18 cellular contexts compared by ENCODE assay signal in the genomic region with DNA sequence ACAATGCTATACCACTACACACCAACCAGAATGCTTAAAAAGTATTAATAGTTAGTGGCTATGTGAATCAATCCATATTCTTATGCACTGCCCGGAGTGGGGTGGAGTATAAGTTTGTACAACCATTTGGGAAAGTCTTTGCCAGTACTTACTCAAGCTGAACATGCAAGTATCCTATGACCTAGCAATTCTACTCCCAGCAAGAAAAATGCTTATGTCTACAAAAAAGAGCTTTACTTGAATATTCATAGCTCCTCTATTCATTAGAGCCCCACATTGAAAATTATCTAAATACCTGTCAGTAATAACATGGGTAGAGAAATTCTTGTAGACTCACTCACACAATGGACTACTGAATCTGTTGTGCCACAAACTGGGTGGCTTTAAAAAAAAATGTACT. TPM values are rescaled to one million over a fixed set of nuclear protein-coding genes. Genes with fewer than 3 reads are reported as not detected.
DNase-seq lines count a peak whose midpoint lies in the region; FAIRE-seq and TF ChIP-seq lines count a peak whose summit lies in the region.
"Had no signal": no experiment of that assay in that cellular context is flagged by ENCODE, and none has a peak within 500 bp of the region (broad histone marks: within the 10 kb centered on the region; RNA-seq: fewer than 3 reads in every experiment).

No MANE protein-coding gene starts in this region.

- H3K36me3 ChIP-seq in astrocyte (ENCODE audit: insufficient read depth, low read length), result no peaks in the 10 kb centered on the region
- H3K36me3 ChIP-seq: SJSA1 had no signal

- H3K27ac Mint-ChIP-seq in astrocyte (ENCODE audit: unreplicated experiment) (peak overlapping the region; percentile 88), CD14-positive monocyte (peak overlapping the region in 1 of 7 donors; percentile 3)

- no peak overlapping the region for H3K4me3 Mint-ChIP-seq in astrocyte (ENCODE audit: unreplicated experiment)
- H3K4me3 Mint-ChIP-seq in CD14-positive monocyte, result no peak overlapping the region

- FAIRE-seq in astrocyte (lab: Jason Lieb, UNC), result no peak
- no peak for FAIRE-seq in HTR-8/SVneo (lab: Jason Lieb, UNC)
- FAIRE-seq: GM12891 had no signal

- DNase-seq in ACHN (peak; percentile 49), astrocyte (ENCODE audit: low read depth) (no peak), kidney tubule cell (ENCODE audit: low spot score) (peak; percentile 74), renal cortical epithelial cell (ENCODE audit: low read depth) (peak; percentile 85), CD14-positive monocyte (ENCODE audit: low spot score) (no peak), HTR-8/SVneo (ENCODE audit: insufficient read length, low spot score) (no peak), NCI-H2196 treated with DMSO at 0.1 percent for 48 hours (lab: John Stamatoyannopoulos, UW; ENCODE audit: unreplicated experiment) (no peak)
- DNase-seq: 8988T, DMS79 treated with DMSO at 0.1 percent for 48 hours, H7, KG1, NCI-H1105 treated with DMSO at 0.1 percent for 48 hours, NCI-H2029 treated with DMSO at 0.1 percent for 48 hours, NCI-H2171, NCI-H524 treated with DMSO at 0.1 percent for 48 hours, NCI-H82 had no signal

- no peaks in the 10 kb centered on the region for H3K79me2 ChIP-seq in astrocyte (ENCODE audit: insufficient read depth, low read length)

- no peak overlapping the region for H3K9ac ChIP-seq in astrocyte (ENCODE audit: low read length)

- TF ChIP-seq CTCF in astrocyte (IDR thresholded peaks at IDR 0.05; ENCODE audit: insufficient read depth, low read depth, low read length) (no peak), CD14-positive monocyte (IDR thresholded peaks at IDR 0.05) (no peak)

- H3K4me3 ChIP-seq in astrocyte (ENCODE audit: insufficient read depth, low read depth, low read length), result no peak overlapping the region
- H3K4me3 ChIP-seq: SJSA1 had no signal

- no peaks in the 10 kb centered on the region for H3K27me3 ChIP-seq in astrocyte (ENCODE audit: insufficient read depth, low read length)
- H3K27me3 ChIP-seq: SJSA1 had no signal

- H3K4me2 ChIP-seq in astrocyte (ENCODE audit: low read length), result no peak overlapping the region

- no peaks in the 10 kb centered on the region for H4K20me1 ChIP-seq in astrocyte (ENCODE audit: insufficient read depth, low read length)

- no peak overlapping the region for H3K27ac ChIP-seq in astrocyte (ENCODE audit: low read depth, low read length)
- H3K27ac ChIP-seq: SJSA1 had no signal

- H3K27me3 Mint-ChIP-seq in astrocyte (ENCODE audit: low read depth, unreplicated experiment) (no peaks in the 10 kb centered on the region), CD14-positive monocyte (ENCODE audit: low read depth in 3 of 3) (no peaks in the 10 kb centered on the region)

- intact Hi-C loops in CD14-positive monocyte (cut with micrococcal nuclease), result no loop called here

- no peak overlapping the region for H2AFZ ChIP-seq in astrocyte (ENCODE audit: low read depth, low read length)

- peaks cover 8% of the 10 kb centered on the region for H3K4me1 ChIP-seq in astrocyte (ENCODE audit: insufficient read depth, low read length)

- H3K9me3 ChIP-seq in astrocyte (ENCODE audit: insufficient read depth, low read depth, low read length), result no peaks in the 10 kb centered on the region
- H3K9me3 ChIP-seq: SJSA1 had no signal

- peaks cover 15% of the 10 kb centered on the region for H3K4me1 Mint-ChIP-seq in astrocyte (ENCODE audit: low read depth, unreplicated experiment)
- H3K4me1 Mint-ChIP-seq in CD14-positive monocyte, result peaks cover 19% of the 10 kb centered on the region

- H3K36me3 Mint-ChIP-seq in astrocyte (ENCODE audit: low read depth, unreplicated experiment), result peaks cover 13% of the 10 kb centered on the region
- peaks cover 0 to 6% of the 10 kb centered on the region in 2 donors for H3K36me3 Mint-ChIP-seq in CD14-positive monocyte

- in situ Hi-C loops in ACHN (cut with HindIII; ENCODE audit: low pct_ligation_motif_present, low pct_unique_long_range_greater_than_20kb, low sequenced_read_pairs), result no loop called here

- H3K9me3 Mint-ChIP-seq in astrocyte (ENCODE audit: unreplicated experiment), result peaks cover 2% of the 10 kb centered on the region
- peaks cover 20 to 44% (median 35%) of the 10 kb centered on the region in 7 donors for H3K9me3 Mint-ChIP-seq in CD14-positive monocyte

RNA-seq across cellular contexts. Expression of a gene that starts 21.4 kb away (rescaled TPM):
- total RNA-seq in astrocyte (36.7 and 37.0 TPM in 2 replicates), renal cortical epithelial cell (37.0 and 39.4 TPM in 2 replicates)
- 10 to 100 TPM; 38.4 to 39.0 TPM for polyA plus RNA-seq in CD14-positive monocyte

Comparison
In these comparisons a context has a peak if more than half of its experiments do, and no peak if none do; other contexts are left out.
1. DNase-seq: peak in ACHN (single experiment), kidney tubule cell (single experiment) and renal cortical epithelial cell (single experiment); none in astrocyte (single experiment), CD14-positive monocyte (single experiment), HTR-8/SVneo (single experiment) and NCI-H2196 treated with DMSO at 0.1 percent for 48 hours (single experiment).